1 cellular context compared by ENCODE assay signal in genomic region chr6:43916091-43916923, GRCh38.
TF ChIP-seq lines count a peak whose summit lies in the region.

No MANE protein-coding gene starts in this region.

TF ChIP-seq in K562, 482 proteins besides CTCF, POLR2A, EP300 and RAD21 (continued from another document and continues in another):
- no peak for TF ChIP-seq HNRNPL (IDR thresholded peaks at IDR 0.05; ENCODE audit: low read depth, low read length)
- no peak for TF ChIP-seq ESRRB (CRISPR knock-in tag; IDR thresholded peaks at IDR 0.05; ENCODE audit: borderline replicate concordance)
- no peak for TF ChIP-seq PHF21A (IDR thresholded peaks at IDR 0.05; ENCODE audit: borderline replicate concordance, low read depth)
- 0 out of 2 replicates have a peak, but pooled peaks have one; percentile 7 for TF ChIP-seq ZNF41 (CRISPR knock-in tag; conservative IDR thresholded peaks at IDR 0.05)
- no peak for TF ChIP-seq DNMT1 (IDR thresholded peaks at IDR 0.05)
- TF ChIP-seq MAZ (CRISPR knock-in tag; conservative IDR thresholded peaks at IDR 0.05 in 1 of 2, IDR thresholded peaks at IDR 0.05 in 1 of 2), result no peak
- no peak for TF ChIP-seq ZNF444 (CRISPR knock-in tag; IDR thresholded peaks at IDR 0.05)
- TF ChIP-seq FIP1L1 (IDR thresholded peaks at IDR 0.05; ENCODE audit: low read depth, low read length, poor library complexity, severe bottlenecking), result no peak
- peak; percentile 90 for TF ChIP-seq L3MBTL2 (IDR thresholded peaks at IDR 0.05)
- TF ChIP-seq PATZ1 (CRISPR knock-in tag; IDR thresholded peaks at IDR 0.05; ENCODE audit: borderline replicate concordance), result peak; percentile 46; the same call in 1 of the 2 replicates
- peak; percentile 29; the same call in 1 of the 2 replicates for TF ChIP-seq CTBP1 (IDR thresholded peaks at IDR 0.05; ENCODE audit: borderline replicate concordance)
- peak; percentile 56 for TF ChIP-seq CBFA2T3 (IDR thresholded peaks at IDR 0.05)
- no peak for TF ChIP-seq SIRT6 (IDR thresholded peaks at IDR 0.05; ENCODE audit: low read depth, low read length)
- peak; percentile 70 for TF ChIP-seq ELF2 (CRISPR knock-in tag; IDR thresholded peaks at IDR 0.05)
- TF ChIP-seq BRD4 (IDR thresholded peaks at IDR 0.05), result peak; percentile 93; the same call in 1 of the 2 replicates
- peak; percentile 68; the same call in 1 of the 2 replicates for TF ChIP-seq ZNF449 (CRISPR knock-in tag; IDR thresholded peaks at IDR 0.05)
- TF ChIP-seq PML (IDR thresholded peaks at IDR 0.05; ENCODE audit: low read length), result 0 out of 2 replicates have a peak, but pooled peaks have one; percentile 23
- TF ChIP-seq TCF3 (CRISPR knock-in tag; IDR thresholded peaks at IDR 0.05), result peak; percentile 74
- TF ChIP-seq ZC3H4 (CRISPR knock-in tag; IDR thresholded peaks at IDR 0.05; ENCODE audit: borderline replicate concordance), result no peak
- TF ChIP-seq WHSC1 (IDR thresholded peaks at IDR 0.05; ENCODE audit: low read length), result no peak
- TF ChIP-seq NFXL1 (CRISPR knock-in tag; IDR thresholded peaks at IDR 0.05), result no peak
- no peak for TF ChIP-seq ZNF695 (CRISPR knock-in tag; IDR thresholded peaks at IDR 0.05)
- TF ChIP-seq CCAR2 (IDR thresholded peaks at IDR 0.05; ENCODE audit: low read depth, low read length), result no peak
- TF ChIP-seq ELF4 (CRISPR knock-in tag; IDR thresholded peaks at IDR 0.05), result 0 out of 2 replicates have a peak, but pooled peaks have one; percentile 33
- no peak for TF ChIP-seq ZNF699 (CRISPR knock-in tag; IDR thresholded peaks at IDR 0.05; ENCODE audit: insufficient replicate concordance)
- no peak for TF ChIP-seq CSDE1 (IDR thresholded peaks at IDR 0.05)
- TF ChIP-seq RNF219 (CRISPR knock-in tag; IDR thresholded peaks at IDR 0.05), result no peak
- TF ChIP-seq ZNF717 (CRISPR knock-in tag; IDR thresholded peaks at IDR 0.05), result no peak
- peak in 1 of 2 experiments; percentile 68; a peak in 1 of 4 replicates for TF ChIP-seq TEAD1 (CRISPR knock-in tag; IDR thresholded peaks at IDR 0.05)
- peak; percentile 79; the same call in 1 of the 2 replicates for TF ChIP-seq ZNF197 (CRISPR knock-in tag; IDR thresholded peaks at IDR 0.05; ENCODE audit: low read depth)
- TF ChIP-seq KLF16 (IDR thresholded peaks at IDR 0.05), result no peak
- no peak for TF ChIP-seq POLR3G (IDR thresholded peaks at IDR 0.05; ENCODE audit: extremely low read depth, insufficient read length, insufficient replicate concordance)
- no peak for TF ChIP-seq CTCFL (IDR thresholded peaks at IDR 0.05; ENCODE audit: borderline replicate concordance, insufficient read depth, low read depth, low read length, poor library complexity, severe bottlenecking)
- no peak for TF ChIP-seq ETS1 (conservative IDR thresholded peaks at IDR 0.05; ENCODE audit: control insufficient read depth, low read depth, low read length)
- TF ChIP-seq MYNN (IDR thresholded peaks at IDR 0.05), result no peak; the same call in 1 of the 2 replicates
- no peak for TF ChIP-seq MYNN (CRISPR knock-in tag; IDR thresholded peaks at IDR 0.05)
- TF ChIP-seq ZNF318 (IDR thresholded peaks at IDR 0.05; ENCODE audit: borderline replicate concordance in 1 of 2, low read depth in 1 of 2), result no peak
- no peak for TF ChIP-seq PPARD (CRISPR knock-in tag; IDR thresholded peaks at IDR 0.05)
- TF ChIP-seq HINFP (tag; conservative IDR thresholded peaks at IDR 0.05; ENCODE audit: low read depth), result 0 out of 2 replicates have a peak, but pooled peaks have one; percentile 44
- 0 out of 2 replicates have a peak, but pooled peaks have one; percentile 25 for TF ChIP-seq ZBED1 (IDR thresholded peaks at IDR 0.05)
- no peak for TF ChIP-seq MLLT1 (IDR thresholded peaks at IDR 0.05)
- TF ChIP-seq ZBTB17 (CRISPR knock-in tag; IDR thresholded peaks at IDR 0.05), result 0 out of 2 replicates have a peak, but pooled peaks have one; percentile 27
- peak; percentile 54; the same call in 1 of the 2 replicates for TF ChIP-seq PYGO2 (tag; IDR thresholded peaks at IDR 0.05)
- TF ChIP-seq BRD9 (IDR thresholded peaks at IDR 0.05; ENCODE audit: low read depth, partially characterized antibody), result peak; percentile 3
- no peak for TF ChIP-seq ZNF764 (CRISPR knock-in tag; IDR thresholded peaks at IDR 0.05; ENCODE audit: low read depth)
